In the genomic region with DNA sequence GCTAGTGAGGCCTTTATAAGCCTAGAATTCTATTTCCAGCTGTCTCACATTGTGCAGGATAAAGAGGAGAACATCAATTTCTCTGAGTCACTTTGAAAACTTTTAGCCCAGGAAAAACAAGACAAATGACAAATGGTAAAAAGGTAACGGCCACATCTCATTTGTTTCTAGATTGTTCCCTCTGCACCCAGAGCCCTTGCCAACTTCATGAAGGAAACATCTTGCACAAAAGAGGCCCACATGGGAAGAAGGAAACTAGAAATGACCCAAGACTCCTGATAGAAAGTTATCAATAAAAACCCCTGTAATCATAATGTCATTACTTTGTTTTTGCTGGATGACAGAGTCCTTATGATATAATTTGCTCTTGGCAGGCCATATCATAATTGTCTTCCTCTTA, we compare ENCODE assay signal across 18 cellular contexts. TPM values are rescaled to one million over a fixed set of nuclear protein-coding genes. Genes with fewer than 3 reads are reported as not detected.
DNase-seq lines count a peak whose midpoint lies in the region; ATAC-seq and TF ChIP-seq lines count a peak whose summit lies in the region.
"Had no signal": no experiment of that assay in that cellular context is flagged by ENCODE, and none has a peak within 500 bp of the region (broad histone marks: within the 10 kb centered on the region; RNA-seq: fewer than 3 reads in every experiment).

No MANE protein-coding gene starts in this region.

- no peak overlapping the region for H2BK15ac ChIP-seq in mesendoderm (replicated peaks; ENCODE audit: low read depth)

- no peak overlapping the region for H2BK5ac ChIP-seq in mesendoderm (ENCODE audit: low read length)

- H3K27ac ChIP-seq in mesendoderm (ENCODE audit: low read depth, low read length) (no peak overlapping the region), subcutaneous abdominal adipose tissue (ENCODE audit: low read depth, low read length) (peak overlapping the region; percentile 83)

- H3K27ac Mint-ChIP-seq in HFFc6: peak overlapping the region; percentile 59
- peak overlapping the region in 3 of 5 experiments; percentile 66 to 77 (median 74) for H3K27ac Mint-ChIP-seq in brain
- H3K27ac Mint-ChIP-seq: activated CD4-positive, alpha-beta T cell treated with anti-CD3 and anti-CD28 coated beads, Interleukin-2, amount 10 ng/mL, durations not matched to agents 7 days and 5 days; activated naive CD8-positive, alpha-beta T cell treated with anti-CD3 and anti-CD28 coated beads for 36 hours; activated T-helper 17 cell treated with anti-CD3 and anti-CD28 coated beads, Interleukin-2, amount 50 U/mL, for 72 hours; CD14-positive monocyte; progenitor cell of endocrine pancreas had no signal

- H3K27me3 Mint-ChIP-seq in HFFc6 (ENCODE audit: insufficient read depth) (peaks cover 2% of the 10 kb centered on the region; the same call in 1 of the 2 replicates), brain (peaks cover 12% of the 10 kb centered on the region)

- no peak overlapping the region for H3K56ac ChIP-seq in mesendoderm (ENCODE audit: low read length)

- no peak overlapping the region for H4K5ac ChIP-seq in mesendoderm (ENCODE audit: low read length)

- no peak overlapping the region for H4K8ac ChIP-seq in mesendoderm (ENCODE audit: low read depth, low read length)

- ATAC-seq in HG02798 (IDR thresholded peaks at IDR 0.05; ENCODE audit: poor library complexity, unreplicated experiment) (no peak), HG02763 (IDR thresholded peaks at IDR 0.05; ENCODE audit: unreplicated experiment) (no peak)
- ATAC-seq: activated T-helper 17 cell treated with anti-CD3 and anti-CD28 coated beads, Interleukin-2, amount 50 U/mL, for 72 hours had no signal

- H3K4ac ChIP-seq in mesendoderm (ENCODE audit: low read depth, low read length): no peak overlapping the region

- no peak overlapping the region for H3K18ac ChIP-seq in mesendoderm (ENCODE audit: low read length)

- H3K36me3 Mint-ChIP-seq in HFFc6 (ENCODE audit: low read depth) (0 out of 2 replicates have a peak, but pooled peaks cover 6% of the 10 kb centered on the region), brain (peaks cover 23% of the 10 kb centered on the region)
- H3K36me3 Mint-ChIP-seq: activated naive CD8-positive, alpha-beta T cell treated with anti-CD3 and anti-CD28 coated beads for 36 hours had no signal

- H3K4me1 Mint-ChIP-seq in HFFc6 (ENCODE audit: low read depth) (peaks cover 48% of the 10 kb centered on the region), brain (peaks cover 55% of the 10 kb centered on the region)
- H3K4me1 Mint-ChIP-seq: activated CD4-positive, alpha-beta T cell treated with anti-CD3 and anti-CD28 coated beads, Interleukin-2, amount 10 ng/mL, durations not matched to agents 7 days and 5 days; activated naive CD8-positive, alpha-beta T cell treated with anti-CD3 and anti-CD28 coated beads for 36 hours; activated T-helper 17 cell treated with anti-CD3 and anti-CD28 coated beads, Interleukin-2, amount 50 U/mL, for 72 hours had no signal

- peaks cover 1% of the 10 kb centered on the region for H3K79me2 ChIP-seq in mesendoderm (ENCODE audit: control insufficient read depth, insufficient read depth, low read length)

- H3K4me3 Mint-ChIP-seq in HFFc6 (no peak overlapping the region), brain (peak overlapping the region in 2 of 5 experiments; percentile 9 to 70)
- H3K4me3 Mint-ChIP-seq: activated CD4-positive, alpha-beta T cell treated with anti-CD3 and anti-CD28 coated beads, Interleukin-2, amount 10 ng/mL, durations not matched to agents 7 days and 5 days; activated naive CD8-positive, alpha-beta T cell treated with anti-CD3 and anti-CD28 coated beads for 36 hours; activated T-helper 17 cell treated with anti-CD3 and anti-CD28 coated beads, Interleukin-2, amount 50 U/mL, for 72 hours; CD14-positive monocyte had no signal

- H3K9me3 ChIP-seq in subcutaneous abdominal adipose tissue (ENCODE audit: control insufficient read depth in 5 of 5, low read length in 5 of 5): peaks cover 0 to 4% (median 3%) of the 10 kb centered on the region in 5 donors

- H3K4me3 ChIP-seq in mesendoderm (ENCODE audit: low read length) (no peak overlapping the region), subcutaneous abdominal adipose tissue (ENCODE audit: low read depth in 1 of 5, low read length in 5 of 5) (no peak overlapping the region)
- H3K4me3 ChIP-seq: smooth muscle cell had no signal

- H3K79me1 ChIP-seq in mesendoderm (ENCODE audit: low read length): no peaks in the 10 kb centered on the region

- no peaks in the 10 kb centered on the region for H3K4me1 ChIP-seq in mesendoderm (ENCODE audit: control insufficient read depth, low read depth, low read length)
- H3K4me1 ChIP-seq in subcutaneous abdominal adipose tissue (ENCODE audit: control insufficient read depth in 5 of 5, insufficient read depth in 5 of 5, low read length in 5 of 5): peaks cover 7 to 48% (median 20%) of the 10 kb centered on the region in 5 donors

- H3K9ac ChIP-seq in mesendoderm (ENCODE audit: low read length): no peak overlapping the region
- peak overlapping the region in 1 of 5 donors; percentile 7 for H3K9ac ChIP-seq in subcutaneous abdominal adipose tissue (ENCODE audit: low read length in 5 of 5)

- H3K36me3 ChIP-seq in mesendoderm (ENCODE audit: control insufficient read depth, insufficient read depth, low read length): no peaks in the 10 kb centered on the region
- no peaks in the 10 kb centered on the region for H3K36me3 ChIP-seq in subcutaneous abdominal adipose tissue (ENCODE audit: control insufficient read depth in 5 of 5, insufficient read depth in 5 of 5, low read length in 5 of 5)

- H2BK120ac ChIP-seq in mesendoderm (ENCODE audit: low read depth, low read length): peak overlapping the region; percentile 24

- no peak for TF ChIP-seq CTCF in HFFc6 (IDR thresholded peaks at IDR 0.05)
- no peak for TF ChIP-seq CTCF in brain (conservative IDR thresholded peaks at IDR 0.05)

- no CpG with 5 or more reads among the region's 1 CpG for WGBS in mesendoderm (ENCODE audit: extremely low coverage, insufficient coverage, low lambda C conversion rate)

- no peak overlapping the region for H2AK5ac ChIP-seq in mesendoderm (ENCODE audit: low read length)

- H3K27me3 ChIP-seq in mesendoderm (ENCODE audit: insufficient read depth, low read length, poor library complexity) (no peaks in the 10 kb centered on the region), subcutaneous abdominal adipose tissue (ENCODE audit: control insufficient read depth in 5 of 5, insufficient read depth in 4 of 5, low read length in 5 of 5) (peaks cover 0 to 24% (median 18%) of the 10 kb centered on the region in 5 donors)

- no peak overlapping the region for H3K4me2 ChIP-seq in mesendoderm (ENCODE audit: low read length)
- H3K4me2 ChIP-seq: smooth muscle cell had no signal

- H3K9me3 Mint-ChIP-seq in HFFc6 (no peaks in the 10 kb centered on the region), brain (peaks cover 0 to 16% (median 8%) of the 10 kb centered on the region in 5 experiments)
- H3K9me3 Mint-ChIP-seq: activated CD4-positive, alpha-beta T cell treated with anti-CD3 and anti-CD28 coated beads, Interleukin-2, amount 10 ng/mL, durations not matched to agents 7 days and 5 days had no signal

- no peak overlapping the region for H3K23ac ChIP-seq in mesendoderm (ENCODE audit: low read length)

- DNase-seq in HFFc6: no peak
- no peak for DNase-seq in mesendoderm
- no peak for DNase-seq in D341Med (ENCODE audit: low spot score)
- no peak for DNase-seq in HuH-7 (ENCODE audit: low spot score)
- DNase-seq: activated CD4-positive, alpha-beta T cell treated with anti-CD3 and anti-CD28 coated beads, Interleukin-2, amount 10 ng/mL, durations not matched to agents 7 days and 5 days; activated naive CD8-positive, alpha-beta T cell treated with anti-CD3 and anti-CD28 coated beads for 36 hours; NCI-H1048; NCI-H187 treated with DMSO at 0.1 percent for 48 hours; SHP77 treated with DMSO at 0.1 percent for 48 hours; stimulated activated CD4-positive, alpha-beta T cell treated with anti-CD3 and anti-CD28 coated beads, Interleukin-4, amount 100 ng/mL, for 1 hour had no signal

RNA-seq across cellular contexts. Expression of a gene that starts 5.3 kb away (rescaled TPM):
- total RNA-seq in HFFc6 (2021; fragmentation: NEBNext Ultra II Directional; extraction: Animal tissue kit (Norgen Biotek cat#: 25700)): 10 to 100 TPM; 41.9 to 57.7 (median 55.3) TPM
- polyA plus RNA-seq in brain (ENCODE audit: insufficient read depth, low read depth, low replicate concordance): 389 TPM
- polyA plus RNA-seq in mesendoderm (2013, experiment 1 of 2): 55.9 TPM
- polyA plus RNA-seq in mesendoderm (2013, experiment 2 of 2): 57.0 TPM
- total RNA-seq: activated CD4-positive, alpha-beta T cell treated with anti-CD3 and anti-CD28 coated beads, Interleukin-2, amount 10 ng/mL, durations not matched to agents 7 days and 5 days had no signal
- polyA plus RNA-seq: CD14-positive monocyte had no signal
